8 cellular contexts compared by ENCODE assay signal in genomic region chr11:78961186-78961782, GRCh38.
DNase-seq lines count a peak whose midpoint lies in the region; ATAC-seq and TF ChIP-seq lines count a peak whose summit lies in the region.

No MANE protein-coding gene starts in this region.

- no peak for TF ChIP-seq POLR2A in upper lobe of left lung (IDR thresholded peaks at IDR 0.05)
- TF ChIP-seq POLR2A in spleen (IDR thresholded peaks at IDR 0.05), result no peak

- TF ChIP-seq CTCF in HFF-Myc (IDR thresholded peaks at IDR 0.05; ENCODE audit: low read depth, low read length, missing control alignments) (peak; percentile 75), VCaP (conservative IDR thresholded peaks at IDR 0.05) (peak; percentile 95), upper lobe of left lung (IDR thresholded peaks at IDR 0.05) (peak in 5 of 6 experiments; percentile 33 to 71 (median 63)), spleen (IDR thresholded peaks at IDR 0.05 in 8 of 11, conservative IDR thresholded peaks at IDR 0.05 in 3 of 11) (peak in 3 of 11 experiments; percentile 19 to 36 (median 36))

- peak; percentile 35 for DNase-seq in AG08395 (ENCODE audit: low spot score)
- no peak for DNase-seq in HFF-Myc (ENCODE audit: extremely low read depth, low read depth)
- peak; percentile 37 for DNase-seq in iPS DF 6.9 (ENCODE audit: low read depth, low spot score)
- peak; percentile 27 to 48 for DNase-seq in upper lobe of left lung
- DNase-seq in activated gamma-delta T cell (lab: John Stamatoyannopoulos, UW), result no peak
- DNase-seq in spleen, result no peak

- H3K4me3 ChIP-seq in HFF-Myc (replicated peaks; ENCODE audit: low read depth, low read length) (peak overlapping the region; percentile 33), iPS DF 6.9 (ENCODE audit: low read length) (no peak overlapping the region), upper lobe of left lung (no peak overlapping the region), spleen (no peak overlapping the region)

- H3K4me1 ChIP-seq in iPS DF 6.9 (ENCODE audit: control insufficient read depth, insufficient read depth, low read length) (no peaks in the 10 kb centered on the region; the same call in 1 of the 2 replicates), upper lobe of left lung (peaks cover 0 to 10% (median 2%) of the 10 kb centered on the region in 4 donors), spleen (peaks cover 0 to 16% (median 0%) of the 10 kb centered on the region in 6 donors)

- intact Hi-C loops in spleen (cut with DNase I; ENCODE audit: low total_unique reads), result loop anchor here (5.0 kb wide), 1 partner anchor 314 kb away; no protein-coding TSS in a partner anchor

- H3K36me3 ChIP-seq in iPS DF 6.9 (ENCODE audit: control insufficient read depth, insufficient read depth, low read length) (no peaks in the 10 kb centered on the region), upper lobe of left lung (no peaks in the 10 kb centered on the region), spleen (no peaks in the 10 kb centered on the region)

- WGBS in iPS DF 6.9 (ENCODE audit: insufficient coverage, insufficient read length), result no CpG with 5 or more reads among the region's 3 CpGs
- WGBS in upper lobe of left lung, 2 donors, result 38 to 47% methylated on average over 1 to 3 of the region's 3 CpGs
- WGBS in spleen, 5 donors, result 37 to 53% (median 48%) methylated on average over 3 of the region's 3 CpGs

- H3K27me3 ChIP-seq in iPS DF 6.9 (ENCODE audit: control insufficient read depth, insufficient read depth, low read length) (no peaks in the 10 kb centered on the region), upper lobe of left lung (no peaks in the 10 kb centered on the region), spleen (replicated peaks in 1 of 7) (peaks cover 0 to 67% (median 16%) of the 10 kb centered on the region in 7 donors)

- TF ChIP-seq EP300 in upper lobe of left lung (IDR thresholded peaks at IDR 0.05), result no peak

- H3K9me3 ChIP-seq in iPS DF 6.9 (ENCODE audit: control insufficient read depth, insufficient read depth, low read length) (no peaks in the 10 kb centered on the region), upper lobe of left lung (no peaks in the 10 kb centered on the region), spleen (no peaks in the 10 kb centered on the region)

- ATAC-seq in upper lobe of left lung (ENCODE audit: low FRiP score in 2 of 2), result peak; percentile 62 to 66
- no peak for ATAC-seq in GM21576 (IDR thresholded peaks at IDR 0.05; ENCODE audit: unreplicated experiment)

- peak overlapping the region; percentile 29 for H3K27ac ChIP-seq in VCaP
- H3K27ac ChIP-seq in iPS DF 6.9 (ENCODE audit: low read length), result no peak overlapping the region
- no peak overlapping the region for H3K27ac ChIP-seq in upper lobe of left lung
- H3K27ac ChIP-seq in spleen, result no peak overlapping the region

Comparison
In these comparisons a context has a peak if more than half of its experiments do, and no peak if none do; other contexts are left out.
1. DNase-seq: peak in AG08395 (single experiment), iPS DF 6.9 (single experiment) and upper lobe of left lung (2 of 2); none in HFF-Myc (single experiment), activated gamma-delta T cell (single experiment) and spleen (single experiment).